Comparison of ENCODE assay signal across 23 cellular contexts in genomic region chr16:17832738-17833137, GRCh38.
"Had no signal": no experiment of that assay in that cellular context is flagged by ENCODE, and none has a peak within 500 bp of the region (broad histone marks: within the 10 kb centered on the region; RNA-seq: fewer than 3 reads in every experiment).

No MANE protein-coding gene starts in this region.

- H3K27me3 ChIP-seq: esophagus muscularis mucosa, gastrocnemius medialis, neural progenitor cell, right lobe of liver, stomach, thyroid gland, vagina had no signal

- H2AFZ ChIP-seq: neural progenitor cell, parathyroid adenoma had no signal

- H3K4me3 ChIP-seq: coronary artery, esophagus muscularis mucosa, gastrocnemius medialis, neural progenitor cell, right lobe of liver, stomach, thyroid gland, vagina had no signal

- ATAC-seq: gastrocnemius medialis; left lobe of liver; naive thymus-derived CD4-positive, alpha-beta T cell; right lobe of liver; stimulated activated effector memory CD8-positive, alpha-beta T cell treated with anti-CD3 and anti-CD28 coated beads, Interleukin-12 subunit alpha, Interleukin-12 subunit beta, amount 100 ng/mL, for 72 hours had no signal

- H3K4me1 ChIP-seq: gastrocnemius medialis, parathyroid adenoma, right lobe of liver, stomach had no signal

- H3K9me3 ChIP-seq: esophagus muscularis mucosa, gastrocnemius medialis, right lobe of liver, stomach, thyroid gland, vagina had no signal

- H3K4me2 ChIP-seq: neural progenitor cell had no signal

- DNase-seq: dermis blood vessel endothelial cell; effector memory CD4-positive, alpha-beta T cell; gastrocnemius medialis; head of caudate nucleus; kidney; mesendoderm; midbrain; naive thymus-derived CD4-positive, alpha-beta T cell; right lobe of liver; stimulated activated CD4-positive, alpha-beta T cell treated with anti-CD3 and anti-CD28 coated beads, Interleukin-2, amount 100 ng/mL, for 24 hours; stimulated activated CD4-positive, alpha-beta T cell treated with anti-CD3 and anti-CD28 coated beads, Interleukin-4, amount 100 ng/mL, for 24 hours; stimulated activated naive CD4-positive, alpha-beta T cell treated with Interleukin-2 at 50 U/mL for 16 hours; stomach; thyroid gland; trophoblast cell had no signal

- H3K9ac ChIP-seq: neural progenitor cell, parathyroid adenoma had no signal

- H3K27ac ChIP-seq: coronary artery, esophagus muscularis mucosa, gastrocnemius medialis, neural progenitor cell, parathyroid adenoma, right lobe of liver, stomach, thyroid gland, vagina had no signal

- H3K36me3 ChIP-seq: esophagus muscularis mucosa, gastrocnemius medialis, neural progenitor cell, right lobe of liver, stomach, thyroid gland, vagina had no signal

- FAIRE-seq: endothelial cell of umbilical vein, kidney had no signal

- H3K79me2 ChIP-seq: parathyroid adenoma had no signal
